In the genomic region with DNA sequence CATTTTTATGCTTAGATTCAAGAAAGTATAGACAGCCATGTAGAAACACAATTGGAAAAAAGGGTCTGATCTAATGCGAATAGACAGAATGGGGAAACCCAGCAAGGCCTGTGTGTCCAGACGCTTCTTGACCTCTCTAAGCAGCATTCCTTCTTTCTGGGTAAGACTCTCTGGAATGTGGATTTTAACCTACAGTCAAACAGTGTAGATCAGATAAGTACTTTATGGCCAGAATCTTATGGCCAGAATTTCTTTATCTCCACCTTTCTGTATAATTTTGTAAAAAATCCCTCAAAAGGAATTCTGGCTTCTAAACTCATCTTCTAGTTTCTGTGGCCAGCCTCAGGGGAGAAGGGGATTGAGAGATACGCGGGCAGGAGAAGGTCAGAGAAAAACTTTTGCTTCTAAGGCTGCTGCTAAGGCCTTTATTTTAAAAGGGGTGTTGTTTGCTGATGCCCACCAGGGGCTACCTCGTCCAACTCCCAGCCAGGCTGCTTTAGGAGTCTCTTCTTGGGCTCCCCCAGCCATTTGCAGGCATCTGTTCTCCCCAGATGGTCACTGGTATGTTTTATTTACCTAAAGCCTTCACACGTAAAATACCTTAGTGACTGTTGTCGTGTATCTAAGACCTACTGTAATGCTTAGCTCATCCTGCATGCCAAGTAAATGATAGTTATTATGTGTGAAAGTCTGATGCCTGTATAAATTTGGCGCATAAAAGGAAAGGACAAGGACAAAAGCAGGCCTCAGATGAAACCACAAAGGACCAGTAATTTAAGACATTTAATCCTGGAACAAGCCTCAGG, we compare ENCODE assay signal across 11 cellular contexts.
A peak's percentile ranks its signal among the peaks of the same experiment; 100 is the strongest.
DNase-seq lines count a peak whose midpoint lies in the region; ATAC-seq, FAIRE-seq and TF ChIP-seq lines count a peak whose summit lies in the region.
"Had no signal": no experiment of that assay in that cellular context is flagged by ENCODE, and none has a peak within 500 bp of the region (broad histone marks: within the 10 kb centered on the region; RNA-seq: fewer than 3 reads in every experiment).

No MANE protein-coding gene starts in this region.

- H3K36me3 Mint-ChIP-seq in CD4-positive, alpha-beta T cell (ENCODE audit: low read depth) = peaks cover 33% of the 10 kb centered on the region

- peaks cover 4% of the 10 kb centered on the region for H3K4me1 Mint-ChIP-seq in CD4-positive, alpha-beta T cell (ENCODE audit: low read depth)

- POLR2A ChIA-PET in A549 (lab: Yijun Ruan, JAX) = interaction anchor here (1.1 kb wide), 1 partner anchor 69 kb away, joined by 6 read pairs; a partner anchor contains a TSS
- POLR2A ChIA-PET in CD4-positive, alpha-beta T cell (lab: Charles Lee) = no interaction called here

- 5% methylated on average over 8 of the region's 8 CpGs for WGBS in A549 (ENCODE audit: missing lambda C conversion rate)
- 62 to 70% (median 68%) methylated on average over 8 of the region's 8 CpGs for WGBS in adipose tissue, 3 donors
- 67 to 69% methylated on average over 8 of the region's 8 CpGs for WGBS in tibial nerve, 2 donors

- TF ChIP-seq EP300 in A549 (IDR thresholded peaks at IDR 0.05) = peak in 1 of 2 experiments; percentile 25; a peak in 1 of 5 replicates
- TF ChIP-seq EP300 in tibial nerve (IDR thresholded peaks at IDR 0.05) = no peak

- CTCF ChIA-PET in A549 (lab: Yijun Ruan, JAX) = interaction anchor here (0.9 to 1.1 kb wide), 6 partner anchors 15 to 104 kb away, joined by 3 to 5 read pairs (median 3); no protein-coding TSS in a partner anchor
- CTCF ChIA-PET in CD4-positive, alpha-beta T cell (lab: Charles Lee) = no interaction called here

- FAIRE-seq in A549 (lab: Jason Lieb, UNC) = no peak
- FAIRE-seq: frontal cortex had no signal

- ATAC-seq in A549 = peak; percentile 90 to 96
- ATAC-seq in CD4-positive, alpha-beta T cell (ENCODE audit: poor library complexity) = no peak

- peak overlapping the region; percentile 88 for H3K4me2 ChIP-seq in A549

- peak overlapping the region; percentile 9; the same call in 1 of the 3 replicates for H3K4me3 ChIP-seq in A549
- H3K4me3 ChIP-seq in tibial nerve = no peak overlapping the region
- H3K4me3 ChIP-seq: spleen had no signal

- DNase-seq in A549 (ENCODE audit: low read depth in 1 of 2, low spot score in 1 of 2) (peak in 1 of 2 experiments; percentile 80), HS-27A (ENCODE audit: low read depth) (peak; percentile 58), kidney tubule cell (ENCODE audit: low spot score) (peak; percentile 76), tibial nerve (ENCODE audit: low spot score in 2 of 2) (no peak), posterior vena cava (ENCODE audit: low spot score) (no peak)
- DNase-seq in CD4-positive, alpha-beta T cell = no peak
- DNase-seq in activated naive CD4-positive, alpha-beta T cell treated with anti-CD3 and anti-CD28 coated beads, Interleukin-2, amount 50 U/mL, for 16 hours = no peak
- DNase-seq: CD4-positive, CD25-positive, alpha-beta regulatory T cell; spleen had no signal

- peaks cover 0 to 5% (median 0%) of the 10 kb centered on the region in 3 donors for H3K36me3 ChIP-seq in tibial nerve

- H3K27ac Mint-ChIP-seq in CD4-positive, alpha-beta T cell = no peak overlapping the region

- H3K4me1 ChIP-seq in A549 (peaks cover 53% of the 10 kb centered on the region), tibial nerve (peaks cover 0 to 10% (median 0%) of the 10 kb centered on the region in 4 donors)

- no peaks in the 10 kb centered on the region for H3K27me3 Mint-ChIP-seq in CD4-positive, alpha-beta T cell
- H3K27me3 Mint-ChIP-seq: CD4-positive, CD25-positive, alpha-beta regulatory T cell had no signal

- H3K27ac ChIP-seq in A549 = peak overlapping the region; percentile 85 to 86
- H3K27ac ChIP-seq in adipose tissue (ENCODE audit: low read depth, low read length) = peak overlapping the region; percentile 28
- peak overlapping the region in 1 of 4 donors; percentile 22 for H3K27ac ChIP-seq in tibial nerve
- H3K27ac ChIP-seq in CD4-positive, alpha-beta T cell (ENCODE audit: low read depth, low read length) = no peak overlapping the region
- H3K27ac ChIP-seq: spleen had no signal

- TF ChIP-seq CTCF in A549 (IDR thresholded peaks at IDR 0.05) (no peak), tibial nerve (IDR thresholded peaks at IDR 0.05) (no peak)
- no peak for TF ChIP-seq CTCF in CD4-positive, alpha-beta T cell (IDR thresholded peaks at IDR 0.05)

- TF ChIP-seq POLR2A in A549 (IDR thresholded peaks at IDR 0.05; ENCODE audit: low read length) (no peak), tibial nerve (IDR thresholded peaks at IDR 0.05) (no peak)

- H3K9me3 ChIP-seq in A549 = no peaks in the 10 kb centered on the region
- no peaks in the 10 kb centered on the region for H3K9me3 ChIP-seq in tibial nerve
- no peaks in the 10 kb centered on the region for H3K9me3 ChIP-seq in CD4-positive, alpha-beta T cell (ENCODE audit: control insufficient read depth, low read length)
- H3K9me3 ChIP-seq: spleen had no signal

- no peak overlapping the region for H3K4me3 Mint-ChIP-seq in CD4-positive, alpha-beta T cell
- H3K4me3 Mint-ChIP-seq: CD4-positive, CD25-positive, alpha-beta regulatory T cell had no signal

- TF ChIP-seq RAD21 in A549 (conservative IDR thresholded peaks at IDR 0.05 in 1 of 2, IDR thresholded peaks at IDR 0.05 in 1 of 2) = peak in 1 of 2 experiments; percentile 2; a peak in 2 of 5 replicates

- no peaks in the 10 kb centered on the region for H3K9me3 Mint-ChIP-seq in CD4-positive, alpha-beta T cell

- H3K27me3 ChIP-seq in tibial nerve = no peaks in the 10 kb centered on the region
- no peaks in the 10 kb centered on the region for H3K27me3 ChIP-seq in CD4-positive, alpha-beta T cell (ENCODE audit: control insufficient read depth, insufficient read depth, low read length)
- H3K27me3 ChIP-seq: spleen had no signal

- intact Hi-C loops in posterior vena cava (cut with DNase I) = no loop called here
- intact Hi-C loops in CD4-positive, alpha-beta T cell (cut with DNase I, micrococcal nuclease) = no loop called here

TF ChIP-seq in A549, 52 proteins besides CTCF, POLR2A, EP300 and RAD21:
- no peak for TF ChIP-seq ESRRA (IDR thresholded peaks at IDR 0.05; ENCODE audit: borderline replicate concordance, low read length)
- TF ChIP-seq CBX2 (IDR thresholded peaks at IDR 0.05; ENCODE audit: borderline replicate concordance, low read depth) = no peak
- TF ChIP-seq HOXA7 (CRISPR knock-in tag; IDR thresholded peaks at IDR 0.05) = no peak
- no peak for TF ChIP-seq SMC3 (IDR thresholded peaks at IDR 0.05)
- no peak for TF ChIP-seq EHF (CRISPR knock-in tag; IDR thresholded peaks at IDR 0.05)
- 0 out of 4 replicates have a peak, but pooled peaks of 1 of the 2 experiments have one; percentile 29 for TF ChIP-seq CEBPB (IDR thresholded peaks at IDR 0.05)
- no peak for TF ChIP-seq TFCP2L1 (CRISPR knock-in tag; IDR thresholded peaks at IDR 0.05)
- TF ChIP-seq GATA3 (IDR thresholded peaks at IDR 0.05; ENCODE audit: borderline replicate concordance) = peak; percentile 95
- no peak for TF ChIP-seq SREBF2 (IDR thresholded peaks at IDR 0.05)
- no peak for TF ChIP-seq TP53 (CRISPR knock-in tag; IDR thresholded peaks at IDR 0.05)
- no peak for TF ChIP-seq FOSL2 (IDR thresholded peaks at IDR 0.05)
- TF ChIP-seq FOSL2 (CRISPR knock-in tag; IDR thresholded peaks at IDR 0.05) = peak; percentile 32; the same call in 1 of the 2 replicates
- no peak for TF ChIP-seq JUNB (IDR thresholded peaks at IDR 0.05)
- TF ChIP-seq, protein P1, sequence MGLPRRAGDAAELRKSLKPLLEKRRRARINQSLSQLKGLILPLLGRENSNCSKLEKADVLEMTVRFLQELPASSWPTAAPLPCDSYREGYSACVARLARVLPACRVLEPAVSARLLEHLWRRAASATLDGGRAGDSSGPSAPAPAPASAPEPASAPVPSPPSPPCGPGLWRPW (IDR thresholded peaks at IDR 0.05) = no peak
- 0 out of 5 replicates have a peak, but pooled peaks of 1 of the 2 experiments have one; percentile 26 for TF ChIP-seq JUN (IDR thresholded peaks at IDR 0.05)

Comparison
In these comparisons a context has a peak if more than half of its experiments do, and no peak if none do; other contexts are left out.
1. DNase-seq: peak in HS-27A (single experiment) and kidney tubule cell (single experiment); none in tibial nerve (0 of 2), posterior vena cava (single experiment), CD4-positive, alpha-beta T cell (0 of 10) and activated naive CD4-positive, alpha-beta T cell treated with anti-CD3 and anti-CD28 coated beads, Interleukin-2, amount 50 U/mL, for 16 hours (single experiment).